In the genomic region with DNA sequence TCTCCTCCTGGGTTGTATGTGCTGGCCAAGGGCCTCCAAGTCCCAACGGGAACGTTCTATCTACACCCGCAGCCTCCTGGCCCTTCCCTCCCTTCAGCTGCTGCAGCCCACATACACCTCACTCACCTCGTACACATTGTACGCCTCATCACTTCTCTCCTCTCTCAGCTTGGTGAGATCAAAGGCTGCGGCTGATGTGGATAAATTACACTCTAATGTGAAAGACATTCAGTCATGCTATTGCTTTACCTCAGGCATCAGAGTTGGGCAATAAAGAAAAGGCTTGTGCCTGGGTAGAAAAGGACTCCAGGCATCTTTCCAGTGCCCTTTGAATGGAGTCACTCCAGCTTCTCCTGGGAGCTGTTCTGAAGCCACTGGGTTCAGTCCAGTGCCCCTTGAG, we compare ENCODE assay signal across 32 cellular contexts.
"Had no signal": no experiment of that assay in that cellular context is flagged by ENCODE, and none has a peak within 500 bp of the region (broad histone marks: within the 10 kb centered on the region; RNA-seq: fewer than 3 reads in every experiment).

No MANE protein-coding gene starts in this region.

- H3K27me3 ChIP-seq: breast epithelium, colonic mucosa, pancreas, right atrium auricular region, thyroid gland, upper lobe of left lung, vagina had no signal

- H3K9me3 Mint-ChIP-seq: activated naive CD4-positive, alpha-beta T cell treated with anti-CD3 and anti-CD28 coated beads, Interleukin-2, amount 50 U/mL, for 24 hours; activated naive CD8-positive, alpha-beta T cell treated with anti-CD3 and anti-CD28 coated beads, Interleukin-2, amount 50 U/mL, for 24 hours; activated T-helper 2 cell treated with anti-CD3 and anti-CD28 coated beads, Interferon-gamma antibody, Interleukin-2, Interleukin-4, amounts not matched to agents 10 μg/mL and 5 μg/mL and 100 μg/mL, durations not matched to agents 14 hours and 24 hours and 36 hours; central memory CD8-positive, alpha-beta T cell; stimulated activated naive CD8-positive, alpha-beta T cell treated with anti-CD3 and anti-CD28 coated beads, Interleukin-15, amount 100 ng/mL, for 72 hours; T-helper 2 cell treated with Interferon-gamma antibody and Interleukin-4, amounts not matched to agents 5 μg/mL and 100 μg/mL, for 36 hours had no signal

- H3K4me2 ChIP-seq: smooth muscle cell had no signal

- H3K36me3 ChIP-seq: breast epithelium, colonic mucosa, pancreas, prostate gland, right atrium auricular region, thyroid gland, upper lobe of left lung, vagina had no signal

- H3K36me3 Mint-ChIP-seq: activated CD8-positive, alpha-beta memory T cell treated with anti-CD3 and anti-CD28 coated beads, Interleukin-2, amount 10 ng/mL, durations not matched to agents 7 days and 5 days; activated naive CD4-positive, alpha-beta T cell treated with anti-CD3 and anti-CD28 coated beads, Interleukin-2, amount 50 U/mL, for 24 hours; mesothelial cell of epicardium; naive B cell; stimulated activated memory B cell treated with anti-CD40 and anti-IgM and Interleukin-4, amounts not matched to agents 10 μg/mL and 1 μg/mL and 100 μg/mL, for 72 hours had no signal

- H3K4me3 Mint-ChIP-seq: activated CD4-positive, alpha-beta T cell treated with anti-CD3 and anti-CD28 coated beads for 36 hours; activated CD8-positive, alpha-beta memory T cell treated with anti-CD3 and anti-CD28 coated beads, Interleukin-2, amount 10 ng/mL, durations not matched to agents 7 days and 5 days; activated CD8-positive, alpha-beta T cell treated with anti-CD3 and anti-CD28 coated beads, Interleukin-2, amount 10 ng/mL, durations not matched to agents 7 days and 5 days; activated naive CD4-positive, alpha-beta T cell treated with anti-CD3 and anti-CD28 coated beads, Interleukin-2, amount 50 U/mL, for 24 hours; activated naive CD8-positive, alpha-beta T cell treated with anti-CD3 and anti-CD28 coated beads, Interleukin-2, amount 50 U/mL, for 24 hours; central memory CD8-positive, alpha-beta T cell; mesothelial cell of epicardium; naive B cell; nephron progenitor cell; stimulated activated memory B cell treated with anti-CD40 and anti-IgM and Interleukin-4, amounts not matched to agents 10 μg/mL and 1 μg/mL and 100 μg/mL, for 72 hours; stimulated activated naive CD8-positive, alpha-beta T cell treated with anti-CD3 and anti-CD28 coated beads, Interleukin-15, amount 100 ng/mL, for 72 hours; T-helper 2 cell treated with Interferon-gamma antibody and Interleukin-4, amounts not matched to agents 5 μg/mL and 100 μg/mL, for 36 hours had no signal

- H3K27ac ChIP-seq: breast epithelium, colonic mucosa, pancreas, prostate gland, right atrium auricular region, thyroid gland, upper lobe of left lung, vagina had no signal

- H3K4me3 ChIP-seq: breast epithelium, colonic mucosa, pancreas, prostate gland, right atrium auricular region, smooth muscle cell, thyroid gland, upper lobe of left lung, vagina had no signal

- ATAC-seq: activated CD4-positive, alpha-beta T cell treated with anti-CD3 and anti-CD28 coated beads for 36 hours; activated CD8-positive, alpha-beta memory T cell treated with anti-CD3 and anti-CD28 coated beads, Interleukin-2, amount 10 ng/mL, durations not matched to agents 7 days and 5 days; activated CD8-positive, alpha-beta T cell treated with anti-CD3 and anti-CD28 coated beads, Interleukin-2, amount 10 ng/mL, durations not matched to agents 7 days and 5 days; activated naive CD8-positive, alpha-beta T cell treated with anti-CD3 and anti-CD28 coated beads, Interleukin-2, amount 50 U/mL, for 24 hours; left ventricle myocardium superior; pancreas; stimulated activated memory B cell treated with anti-CD40 and anti-IgM and Interleukin-4, amounts not matched to agents 10 μg/mL and 1 μg/mL and 100 μg/mL, for 72 hours; stimulated activated naive CD8-positive, alpha-beta T cell treated with anti-CD3 and anti-CD28 coated beads, Interleukin-15, amount 100 ng/mL, for 72 hours had no signal

- DNase-seq: activated CD4-positive, alpha-beta T cell treated with anti-CD3 and anti-CD28 coated beads for 36 hours; activated CD4-positive, CD25-positive, alpha-beta regulatory T cell; activated CD8-positive, alpha-beta memory T cell treated with anti-CD3 and anti-CD28 coated beads, Interleukin-2, amount 10 ng/mL, durations not matched to agents 7 days and 5 days; activated CD8-positive, alpha-beta T cell treated with anti-CD3 and anti-CD28 coated beads, Interleukin-2, amount 10 ng/mL, durations not matched to agents 7 days and 5 days; activated naive CD8-positive, alpha-beta T cell treated with anti-CD3 and anti-CD28 coated beads, Interleukin-2, amount 50 U/mL, for 24 hours; activated T-cell treated with anti-CD3 and anti-CD28 coated beads, Interleukin-2, amount 50 U/mL, for 48 hours; colonic mucosa; effector CD8-positive, alpha-beta T cell; foreskin melanocyte; left ventricle myocardium superior; naive B cell; nephron progenitor cell; pancreas; stimulated activated CD4-positive, alpha-beta T cell treated with anti-CD3 and anti-CD28 coated beads, Interleukin-1b, Interleukin-23, amount 100 ng/mL, for 48 hours; stimulated activated CD4-positive, alpha-beta T cell treated with anti-CD3 and anti-CD28 coated beads, Interleukin-4, amount 100 ng/mL, for 4 hours; stimulated activated CD8-positive, alpha-beta memory T cell treated with anti-CD3 and anti-CD28 coated beads, Interleukin-4, amount 100 ng/mL, for 48 hours; stimulated activated naive CD8-positive, alpha-beta T cell treated with anti-CD3 and anti-CD28 coated beads, Interleukin-15, amount 100 ng/mL, for 72 hours; substantia nigra; T-helper 1 cell; upper lobe of left lung had no signal

- H3K9me3 ChIP-seq: breast epithelium, colonic mucosa, pancreas, prostate gland, thyroid gland, upper lobe of left lung, vagina had no signal

- H3K4me1 Mint-ChIP-seq: activated CD4-positive, alpha-beta T cell treated with anti-CD3 and anti-CD28 coated beads for 36 hours; activated CD8-positive, alpha-beta memory T cell treated with anti-CD3 and anti-CD28 coated beads, Interleukin-2, amount 10 ng/mL, durations not matched to agents 7 days and 5 days; activated naive CD4-positive, alpha-beta T cell treated with anti-CD3 and anti-CD28 coated beads, Interleukin-2, amount 50 U/mL, for 24 hours; activated naive CD8-positive, alpha-beta T cell treated with anti-CD3 and anti-CD28 coated beads, Interleukin-2, amount 50 U/mL, for 24 hours; central memory CD8-positive, alpha-beta T cell; naive B cell; stimulated activated memory B cell treated with anti-CD40 and anti-IgM and Interleukin-4, amounts not matched to agents 10 μg/mL and 1 μg/mL and 100 μg/mL, for 72 hours; stimulated activated naive CD8-positive, alpha-beta T cell treated with anti-CD3 and anti-CD28 coated beads, Interleukin-15, amount 100 ng/mL, for 72 hours had no signal

- H3K4me1 ChIP-seq: breast epithelium, colonic mucosa, pancreas, prostate gland, right atrium auricular region, upper lobe of left lung, vagina had no signal

- H3K27ac Mint-ChIP-seq: activated CD4-positive, alpha-beta T cell treated with anti-CD3 and anti-CD28 coated beads for 36 hours; activated CD8-positive, alpha-beta memory T cell treated with anti-CD3 and anti-CD28 coated beads, Interleukin-2, amount 10 ng/mL, durations not matched to agents 7 days and 5 days; activated CD8-positive, alpha-beta T cell treated with anti-CD3 and anti-CD28 coated beads, Interleukin-2, amount 10 ng/mL, durations not matched to agents 7 days and 5 days; activated naive CD4-positive, alpha-beta T cell treated with anti-CD3 and anti-CD28 coated beads, Interleukin-2, amount 50 U/mL, for 24 hours; activated naive CD8-positive, alpha-beta T cell treated with anti-CD3 and anti-CD28 coated beads, Interleukin-2, amount 50 U/mL, for 24 hours; activated T-helper 2 cell treated with anti-CD3 and anti-CD28 coated beads, Interferon-gamma antibody, Interleukin-2, Interleukin-4, amounts not matched to agents 10 μg/mL and 5 μg/mL and 100 μg/mL, durations not matched to agents 14 hours and 24 hours and 36 hours; mesothelial cell of epicardium; naive B cell; nephron progenitor cell; stimulated activated memory B cell treated with anti-CD40 and anti-IgM and Interleukin-4, amounts not matched to agents 10 μg/mL and 1 μg/mL and 100 μg/mL, for 72 hours; stimulated activated naive CD8-positive, alpha-beta T cell treated with anti-CD3 and anti-CD28 coated beads, Interleukin-15, amount 100 ng/mL, for 72 hours; T-helper 2 cell treated with Interferon-gamma antibody and Interleukin-4, amounts not matched to agents 5 μg/mL and 100 μg/mL, for 36 hours had no signal
